ENCODE assay signal across 8 cellular contexts in genomic region chr18:48538531-48539405, GRCh38. TPM values are rescaled to one million over a fixed set of nuclear protein-coding genes. Genes with fewer than 3 reads are reported as not detected.
DNase-seq lines count a peak whose midpoint lies in the region; ATAC-seq, FAIRE-seq and TF ChIP-seq lines count a peak whose summit lies in the region.

Gene CTIF, plus strand, starts transcription at chr18:48539031. Its CDS starts 80,535 bp downstream, at chr18:48619566.

- DNase-seq in HAP-1 (ENCODE audit: low spot score in 2 of 2), result peak; percentile 98 to 99
- DNase-seq in MM.1S, result peak; percentile 84
- DNase-seq in SIG-M5 (lab: John Stamatoyannopoulos, UW), result peak; percentile 7
- DNase-seq in activated naive CD4-positive, alpha-beta T cell treated with anti-CD3 and anti-CD28 coated beads, Interleukin-2, amount 50 U/mL, for 16 hours, result peak; percentile 66
- peak; percentile 98 for DNase-seq in suprapubic skin (ENCODE audit: low spot score in 2 of 2)

- H3K4me2 ChIP-seq in MM.1S (ENCODE audit: low read depth, low read length), result peak within 1 kb of the TSS; percentile 98

- H4K20me1 ChIP-seq in MM.1S (ENCODE audit: insufficient read depth, low read length), result no peaks in the 10 kb centered on the region

- H3K27ac ChIP-seq in MM.1S (ENCODE audit: low read length), result peak within 1 kb of the TSS; percentile 11; the same call in 1 of the 2 replicates
- H3K27ac ChIP-seq in gastroesophageal sphincter, result peak within 1 kb of the TSS; percentile 83 to 97 (median 96)
- H3K27ac ChIP-seq in suprapubic skin, result peak within 1 kb of the TSS; percentile 93

- in situ Hi-C loops in HAP-1 (cut with MboI; ENCODE audit: low sequenced_read_pairs), result no loop called here

- no peaks in the 10 kb centered on the region for H3K9me2 ChIP-seq in MM.1S (replicated peaks; ENCODE audit: insufficient read depth, low read length)

- peak; percentile 90 for ATAC-seq in gastroesophageal sphincter

- H3F3A ChIP-seq in MM.1S (ENCODE audit: insufficient read depth, low read length), result peaks cover 9% of the 10 kb centered on the region

- H2AFZ ChIP-seq in MM.1S (ENCODE audit: low read length), result peak within 1 kb of the TSS; percentile 97
- peak within 1 kb of the TSS; percentile 88 for H2AFZ ChIP-seq in neuron (ENCODE audit: low read depth, low read length)

- TF ChIP-seq CTCF in MM.1S (IDR thresholded peaks at IDR 0.05; ENCODE audit: low read length) (no peak), gastroesophageal sphincter (IDR thresholded peaks at IDR 0.05) (peak in 1 of 4 experiments; percentile 17), suprapubic skin (IDR thresholded peaks at IDR 0.05) (no peak)

- H3K9ac ChIP-seq in MM.1S (ENCODE audit: low read length), result peak within 1 kb of the TSS; percentile 55; the same call in 1 of the 2 replicates

- H3K79me2 ChIP-seq in MM.1S (ENCODE audit: low read length), result peaks cover 8% of the 10 kb centered on the region; the same call in 1 of the 2 replicates

- TF ChIP-seq EP300 in gastroesophageal sphincter (IDR thresholded peaks at IDR 0.05), result no peak
- no peak for TF ChIP-seq EP300 in suprapubic skin (IDR thresholded peaks at IDR 0.05)

- no peaks in the 10 kb centered on the region for H3K27me3 ChIP-seq in HAP-1 (ENCODE audit: low read depth)
- no peaks in the 10 kb centered on the region for H3K27me3 ChIP-seq in MM.1S (replicated peaks; ENCODE audit: insufficient read depth, low read length)
- H3K27me3 ChIP-seq in gastroesophageal sphincter, result no peaks in the 10 kb centered on the region
- H3K27me3 ChIP-seq in neuron (ENCODE audit: insufficient read depth, low read length), result no peaks in the 10 kb centered on the region
- no peaks in the 10 kb centered on the region for H3K27me3 ChIP-seq in suprapubic skin

- peaks cover 5% of the 10 kb centered on the region; the same call in 1 of the 2 replicates for H3K36me3 ChIP-seq in HAP-1 (replicated peaks)
- H3K36me3 ChIP-seq in MM.1S (replicated peaks; ENCODE audit: insufficient read depth, low read length), result no peaks in the 10 kb centered on the region
- no peaks in the 10 kb centered on the region for H3K36me3 ChIP-seq in gastroesophageal sphincter
- H3K36me3 ChIP-seq in neuron (ENCODE audit: insufficient read depth, low read length), result no peaks in the 10 kb centered on the region
- no peaks in the 10 kb centered on the region for H3K36me3 ChIP-seq in suprapubic skin

- FAIRE-seq in G401.6 (lab: Jason Lieb, UNC), result peak; percentile 52

- peak within 1 kb of the TSS; percentile 91 for H3K4me3 ChIP-seq in HAP-1
- peak within 1 kb of the TSS; percentile 90 for H3K4me3 ChIP-seq in MM.1S (ENCODE audit: low read length)
- H3K4me3 ChIP-seq in gastroesophageal sphincter, result peak within 1 kb of the TSS; percentile 78 to 80
- H3K4me3 ChIP-seq in neuron (ENCODE audit: low read length), result peak within 1 kb of the TSS; percentile 83
- H3K4me3 ChIP-seq in suprapubic skin, result peak within 1 kb of the TSS; percentile 78

- TF ChIP-seq POLR2A in gastroesophageal sphincter (IDR thresholded peaks at IDR 0.05), result peak; percentile 43 to 48
- TF ChIP-seq POLR2A in suprapubic skin (IDR thresholded peaks at IDR 0.05), result peak in 1 of 2 donors; percentile 14

- H3K9me3 ChIP-seq in HAP-1 (no peaks in the 10 kb centered on the region), MM.1S (replicated peaks; ENCODE audit: insufficient read depth, low read length) (no peaks in the 10 kb centered on the region), gastroesophageal sphincter (no peaks in the 10 kb centered on the region), neuron (ENCODE audit: low read length) (no peaks in the 10 kb centered on the region), suprapubic skin (no peaks in the 10 kb centered on the region)

- 0 to 3% methylated on average over 14 to 16 of the region's 54 CpGs for WGBS in gastroesophageal sphincter (ENCODE audit: low coverage in 1 of 2), 2 donors
- WGBS in suprapubic skin, result 8% methylated on average over 28 of the region's 54 CpGs

- H3K4me1 ChIP-seq in HAP-1 (peaks cover 15% of the 10 kb centered on the region), MM.1S (ENCODE audit: low read length) (0 out of 2 replicates have a peak, but pooled peaks cover 3% of the 10 kb centered on the region), gastroesophageal sphincter (peaks cover 0 to 33% (median 0%) of the 10 kb centered on the region in 3 donors), neuron (ENCODE audit: insufficient read depth, low read length) (peaks cover 10% of the 10 kb centered on the region), suprapubic skin (peaks cover 27% of the 10 kb centered on the region)

RNA-seq across cellular contexts. Expression of gene CTIF, which starts in this region (rescaled TPM):
- total RNA-seq in gastroesophageal sphincter (100 to 1,000 TPM in 2 of 4 donors, 10 to 100 TPM in 2; 31.4 to 124 (median 78.1) TPM), suprapubic skin (10 to 100 TPM; 29.0 to 61.5 (median 37.7) TPM)

Comparison
In these comparisons a context has a peak if more than half of its experiments do, and no peak if none do; other contexts are left out.
1. Peak in every context shown above with its lines: DNase-seq, ATAC-seq, H3K4me3 ChIP-seq and H3K27ac ChIP-seq.
2. DNase-seq: peak in every context shown above with its lines; median percentile 98 in HAP-1; 98 in suprapubic skin; 84 in MM.1S; 66 in activated naive CD4-positive, alpha-beta T cell treated with anti-CD3 and anti-CD28 coated beads, Interleukin-2, amount 50 U/mL, for 16 hours; 7 in SIG-M5.
3. H3K27ac ChIP-seq: peak in every context shown above with its lines; median percentile 96 in gastroesophageal sphincter; 93 in suprapubic skin; 11 in MM.1S.